ENCODE assay signal across 14 cellular contexts in genomic region chr5:123722451-123722850, GRCh38.
DNase-seq lines count a peak whose midpoint lies in the region; ATAC-seq and TF ChIP-seq lines count a peak whose summit lies in the region.
"Had no signal": no experiment of that assay in that cellular context is flagged by ENCODE, and none has a peak within 500 bp of the region (broad histone marks: within the 10 kb centered on the region; RNA-seq: fewer than 3 reads in every experiment).

No MANE protein-coding gene starts in this region.

- CTCF ChIA-PET in MCF 10A (lab: Yijun Ruan, JAX) = no interaction called here

- ATAC-seq in HG03457 (IDR thresholded peaks at IDR 0.05; ENCODE audit: unreplicated experiment) = no peak
- ATAC-seq: GM23338, HepG2 had no signal

- no peak overlapping the region for H3K27ac ChIP-seq in breast epithelium
- H3K27ac ChIP-seq: BLaER1 treated with 17β-estradiol and CSF1 and Interleukin-3, amounts not matched to agents 10 nM and 100 nM had no signal

- H3K27me3 ChIP-seq in breast epithelium = no peaks in the 10 kb centered on the region
- H3K27me3 ChIP-seq: BLaER1 treated with 17β-estradiol and CSF1 and Interleukin-3, amounts not matched to agents 10 nM and 100 nM had no signal

- H3K4me3 Mint-ChIP-seq in MCF 10A (ENCODE audit: unreplicated experiment) = no peak overlapping the region
- H3K4me3 Mint-ChIP-seq: CD4-positive, alpha-beta T cell; GM23338; H9 had no signal

- H3K4me3 ChIP-seq in breast epithelium (no peak overlapping the region), fibroblast of mammary gland (ENCODE audit: control insufficient read depth, low read depth, low read length) (no peak overlapping the region)
- H3K4me3 ChIP-seq: BLaER1 treated with 17β-estradiol and CSF1 and Interleukin-3, amounts not matched to agents 10 nM and 100 nM; GM23338 had no signal

- POLR2A ChIA-PET in MCF 10A (lab: Yijun Ruan, JAX) = no interaction called here

- no TSS peak for BruUV-seq in MCF 10A (replicated peaks; lab: Mats Ljungman, UMichigan)

- no peak for TF ChIP-seq POLR2A in breast epithelium (IDR thresholded peaks at IDR 0.05)

- no peak for TF ChIP-seq CTCF in MCF 10A (IDR thresholded peaks at IDR 0.05; ENCODE audit: unreplicated experiment)
- no peak for TF ChIP-seq CTCF in breast epithelium (IDR thresholded peaks at IDR 0.05)
- TF ChIP-seq CTCF in fibroblast of mammary gland (conservative IDR thresholded peaks at IDR 0.05; ENCODE audit: control insufficient read depth, insufficient read depth, low read depth, low read length) = no peak

- H3K4me1 Mint-ChIP-seq in MCF 10A (ENCODE audit: insufficient read depth, unreplicated experiment) = no peaks in the 10 kb centered on the region
- H3K4me1 Mint-ChIP-seq: GM23338, H9 had no signal

- H3K27me3 Mint-ChIP-seq in MCF 10A (ENCODE audit: insufficient read depth, unreplicated experiment) = no peaks in the 10 kb centered on the region
- H3K27me3 Mint-ChIP-seq: CD4-positive, alpha-beta T cell had no signal

- H3K4me1 ChIP-seq in breast epithelium = no peaks in the 10 kb centered on the region

- no peaks in the 10 kb centered on the region for H3K36me3 ChIP-seq in breast epithelium
- H3K36me3 ChIP-seq: BLaER1 treated with 17β-estradiol and CSF1 and Interleukin-3, amounts not matched to agents 10 nM and 100 nM had no signal

- no peaks in the 10 kb centered on the region for H3K9me3 Mint-ChIP-seq in MCF 10A (ENCODE audit: unreplicated experiment)

- DNase-seq in MCF 10A (ENCODE audit: unreplicated experiment) (peak; percentile 62), breast epithelium (ENCODE audit: low spot score in 2 of 2) (no peak), brain pericyte (ENCODE audit: low read depth, low spot score) (peak; percentile 39), fibroblast of mammary gland (ENCODE audit: low read depth) (peak; percentile 11), NCI-H187 treated with DMSO at 0.1 percent for 48 hours (lab: John Stamatoyannopoulos, UW) (no peak), KG1 (lab: John Stamatoyannopoulos, UW) (no peak)
- DNase-seq: ACHN; CD4-positive, alpha-beta T cell; DMS79; H9 had no signal

- intact Hi-C loops in MCF 10A (cut with micrococcal nuclease) = no loop called here
- intact Hi-C loops in breast epithelium (cut with DNase I; ENCODE audit: low total_unique reads) = no loop called here

- no peak overlapping the region for H3K27ac Mint-ChIP-seq in MCF 10A (ENCODE audit: low read depth, unreplicated experiment)
- H3K27ac Mint-ChIP-seq: CD4-positive, alpha-beta T cell; GM23338; H9 had no signal

- H3K9me3 ChIP-seq in breast epithelium = peaks cover 0 to 4% of the 10 kb centered on the region in 2 donors

- no peaks in the 10 kb centered on the region for H3K36me3 Mint-ChIP-seq in MCF 10A (ENCODE audit: insufficient read depth, unreplicated experiment)

Comparison
In these comparisons a context has a peak if more than half of its experiments do, and no peak if none do; other contexts are left out.
1. DNase-seq: peak in MCF 10A (single experiment), brain pericyte (single experiment) and fibroblast of mammary gland (single experiment); none in breast epithelium (0 of 2), NCI-H187 treated with DMSO at 0.1 percent for 48 hours (single experiment) and KG1 (single experiment).